Comparison of ENCODE assay signal across 12 cellular contexts in genomic region chr7:143449793-143450192, GRCh38. TPM values are rescaled to one million over a fixed set of nuclear protein-coding genes. Genes with fewer than 3 reads are reported as not detected.
"Had no signal": no experiment of that assay in that cellular context is flagged by ENCODE, and none has a peak within 500 bp of the region (broad histone marks: within the 10 kb centered on the region; RNA-seq: fewer than 3 reads in every experiment).

No MANE protein-coding gene starts in this region.

- DNase-seq: GM23248, GOT3, H7, H9, HCEC 1CT, HFFc6 had no signal

- ATAC-seq: GM23338, HCT116 had no signal

- FAIRE-seq: H1, H54 had no signal

- H3K4me3 ChIP-seq: GM23248, GM23338, HAP-1 had no signal

- H3K27ac ChIP-seq: GM23248 had no signal

- H3K4me1 ChIP-seq: HAP-1 had no signal

- H3K9me3 ChIP-seq: HAP-1 had no signal

- H3K36me3 ChIP-seq: HAP-1 had no signal

- H2AFZ ChIP-seq: GM23248, GM23338 had no signal

- H3K9ac ChIP-seq: GM23248 had no signal

- H3K4me2 ChIP-seq: GM23338 had no signal

RNA-seq across cellular contexts. Expression of gene TAS2R60, which starts 6.5 kb away (rescaled TPM):
- total RNA-seq: GM23248, H4, H7, H9, HFFc6 had no signal
- polyA plus RNA-seq: GM23248 had no signal

RNA-seq across cellular contexts. Expression of gene TAS2R41, which starts 27.9 kb away (rescaled TPM):
- total RNA-seq: GM23248, H1, H4, H9, HFFc6 had no signal
- polyA plus RNA-seq: GM23248, GM23338 had no signal

RNA-seq across cellular contexts. Expression of gene EPHA1, which starts 41.1 kb away (rescaled TPM):
- total RNA-seq: GM23248, H4, HFFc6 had no signal
